9 cellular contexts compared by ENCODE assay signal in the genomic region with DNA sequence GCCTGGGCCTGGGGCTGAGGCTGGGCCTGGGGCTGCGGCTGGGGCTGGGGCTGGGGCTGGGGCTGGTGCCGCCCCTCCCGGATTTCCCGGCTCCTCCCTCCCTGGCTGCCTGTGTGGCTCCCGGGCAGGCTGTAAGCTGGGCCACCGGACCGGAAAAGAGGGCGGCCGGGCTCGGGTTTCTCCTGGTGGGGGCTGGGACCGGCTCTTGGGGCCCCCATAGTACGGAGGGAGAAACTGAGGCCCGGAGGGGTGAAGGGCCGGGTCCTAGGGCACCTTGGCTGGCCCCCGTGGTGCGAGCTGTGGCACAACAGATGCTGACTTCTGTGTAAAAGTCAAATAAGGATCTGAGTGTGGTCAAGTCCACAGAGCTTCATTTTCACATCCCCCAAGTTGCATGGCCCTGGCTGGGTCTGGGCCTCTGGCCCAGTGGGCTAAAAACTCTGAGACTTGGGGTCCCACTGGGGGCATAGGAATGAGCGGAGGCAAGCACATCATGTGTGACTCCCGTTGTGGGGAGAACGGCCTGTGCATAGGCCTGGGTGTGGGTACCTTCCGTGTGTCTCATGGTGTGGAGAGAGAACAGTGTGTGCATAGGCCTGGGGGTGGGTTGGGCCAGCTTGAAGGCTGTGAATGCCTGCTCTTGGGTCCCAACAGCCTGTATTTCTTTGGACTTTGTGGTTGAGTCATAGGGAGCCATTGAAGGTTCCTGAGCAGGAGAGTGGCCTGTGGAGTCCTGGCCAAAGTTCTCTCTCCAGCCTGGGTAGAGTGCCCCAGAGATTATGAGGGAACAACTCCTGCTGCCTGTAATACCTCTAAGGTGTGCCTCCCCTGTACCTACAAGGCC.
DNase-seq lines count a peak whose midpoint lies in the region; ATAC-seq and TF ChIP-seq lines count a peak whose summit lies in the region.
"Had no signal": no experiment of that assay in that cellular context is flagged by ENCODE, and none has a peak within 500 bp of the region (broad histone marks: within the 10 kb centered on the region; RNA-seq: fewer than 3 reads in every experiment).

No MANE protein-coding gene starts in this region.

- H3K9me3 ChIP-seq in HUES6 (ENCODE audit: control insufficient read depth, insufficient read depth, low read depth, low read length) (no peaks in the 10 kb centered on the region), parathyroid adenoma (ENCODE audit: control insufficient read depth, low read length) (no peaks in the 10 kb centered on the region), OCI-LY7 (ENCODE audit: low read length) (no peaks in the 10 kb centered on the region)

- no peak for TF ChIP-seq CTCF in fibroblast of mammary gland (conservative IDR thresholded peaks at IDR 0.05; ENCODE audit: control insufficient read depth, insufficient read depth, low read depth, low read length)
- TF ChIP-seq CTCF in parathyroid adenoma (IDR thresholded peaks at IDR 0.05), result no peak
- TF ChIP-seq CTCF in OCI-LY7 (conservative IDR thresholded peaks at IDR 0.05; ENCODE audit: low read length), result no peak

- H3K9ac ChIP-seq in HUES6 (ENCODE audit: low read length), result peak overlapping the region; percentile 31
- no peak overlapping the region for H3K9ac ChIP-seq in parathyroid adenoma

- no peaks in the 10 kb centered on the region for H3K9me2 ChIP-seq in OCI-LY7 (ENCODE audit: insufficient read depth, low read length)

- H3K27me3 ChIP-seq in HUES6 (ENCODE audit: control insufficient read depth, insufficient read depth, low read length) (no peaks in the 10 kb centered on the region), parathyroid adenoma (ENCODE audit: control insufficient read depth, insufficient read depth, low read length) (no peaks in the 10 kb centered on the region)

- H3K4me1 ChIP-seq in HUES6 (ENCODE audit: control insufficient read depth, insufficient read depth, low read length), result peaks cover 42% of the 10 kb centered on the region
- H3K4me1 ChIP-seq in parathyroid adenoma, result peaks cover 2% of the 10 kb centered on the region
- peaks cover 3% of the 10 kb centered on the region for H3K4me1 ChIP-seq in OCI-LY7 (ENCODE audit: insufficient read depth, low read length, poor library complexity, severe bottlenecking)

- peaks cover 15% of the 10 kb centered on the region for H3K79me2 ChIP-seq in parathyroid adenoma
- H3K79me2 ChIP-seq in OCI-LY7 (ENCODE audit: insufficient read depth, low read depth, low read length), result no peaks in the 10 kb centered on the region

- DNase-seq in EL (peak; percentile 50), fibroblast of mammary gland (ENCODE audit: low read depth) (peak; percentile 24), OCI-LY7 (ENCODE audit: low spot score) (no peak), SK-N-DZ (ENCODE audit: low spot score) (no peak)
- DNase-seq in stimulated activated CD8-positive, alpha-beta memory T cell treated with anti-CD3 and anti-CD28 coated beads, Interleukin-4, amount 100 ng/mL, for 48 hours, result no peak
- DNase-seq: activated T-cell treated with anti-CD3 and anti-CD28 coated beads, Interleukin-2, amount 50 U/mL, for 4 hours had no signal

- CTCF ChIA-PET in OCI-LY7 (lab: Charles Lee; ENCODE audit: unreplicated experiment), result no interaction called here

- POLR2A ChIA-PET in OCI-LY7 (lab: Charles Lee), result no interaction called here

- H3K36me3 ChIP-seq in HUES6 (ENCODE audit: control insufficient read depth, insufficient read depth, low read length), result no peaks in the 10 kb centered on the region
- no peaks in the 10 kb centered on the region for H3K36me3 ChIP-seq in parathyroid adenoma (ENCODE audit: control insufficient read depth, insufficient read depth, low read length)
- no peaks in the 10 kb centered on the region for H3K36me3 ChIP-seq in OCI-LY7 (ENCODE audit: insufficient read depth, low read length)

- intact Hi-C loops in OCI-LY7 (cut with micrococcal nuclease; ENCODE audit: unreplicated experiment), result no loop called here

- no peak overlapping the region for H2AFZ ChIP-seq in parathyroid adenoma
- no peak overlapping the region for H2AFZ ChIP-seq in OCI-LY7 (ENCODE audit: low read length)

- H3K27ac ChIP-seq in HUES6 (ENCODE audit: low read depth, low read length) (peak overlapping the region; percentile 70; the same call in 1 of the 2 replicates), parathyroid adenoma (no peak overlapping the region), OCI-LY7 (ENCODE audit: low read depth, low read length, poor library complexity, severe bottlenecking) (no peak overlapping the region)

- no TSS peak for BruUV-seq in OCI-LY7 (replicated peaks; lab: Mats Ljungman, UMichigan)

- H4K20me1 ChIP-seq in OCI-LY7 (ENCODE audit: insufficient read depth, low read length), result no peaks in the 10 kb centered on the region; the same call in 1 of the 2 replicates

- peak overlapping the region; percentile 31 for H3K4me3 ChIP-seq in HUES6 (ENCODE audit: low read depth, low read length)
- H3K4me3 ChIP-seq in fibroblast of mammary gland (ENCODE audit: control insufficient read depth, low read depth, low read length), result no peak overlapping the region
- no peak overlapping the region for H3K4me3 ChIP-seq in parathyroid adenoma (ENCODE audit: low read depth, low read length)
- no peak overlapping the region for H3K4me3 ChIP-seq in OCI-LY7 (ENCODE audit: low read depth, low read length, poor library complexity, severe bottlenecking)

- H3K4me2 ChIP-seq in parathyroid adenoma (ENCODE audit: low read length), result peak overlapping the region; percentile 66
- no peak overlapping the region for H3K4me2 ChIP-seq in OCI-LY7 (ENCODE audit: low read length)

- no peak for ATAC-seq in HG03196 (IDR thresholded peaks at IDR 0.05; ENCODE audit: unreplicated experiment)

Comparison
In these comparisons a context has a peak if more than half of its experiments do, and no peak if none do; other contexts are left out.
1. DNase-seq: peak in EL (single experiment) and fibroblast of mammary gland (single experiment); none in OCI-LY7 (single experiment), stimulated activated CD8-positive, alpha-beta memory T cell treated with anti-CD3 and anti-CD28 coated beads, Interleukin-4, amount 100 ng/mL, for 48 hours (single experiment) and SK-N-DZ (single experiment).